ENCODE assay signal across 18 cellular contexts in the genomic region with DNA sequence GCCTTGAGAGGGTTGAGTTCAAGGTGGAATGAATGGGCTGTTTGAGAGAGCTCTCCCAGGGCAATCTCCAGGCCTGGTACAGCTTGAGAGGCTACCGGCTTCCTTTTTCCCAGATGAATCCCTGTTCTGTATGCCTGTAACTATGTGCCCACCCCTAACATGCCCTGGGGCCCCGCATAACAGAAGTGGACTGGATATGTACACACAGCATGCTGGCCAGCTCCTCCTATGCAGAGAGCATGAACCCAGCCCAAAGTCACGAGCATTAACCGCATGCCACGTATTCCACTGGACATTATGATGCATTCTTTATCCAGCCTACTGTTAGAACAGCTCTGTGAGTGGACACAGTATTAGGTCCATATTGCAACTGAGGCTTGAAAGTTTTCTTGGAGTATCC. TPM values are rescaled to one million over a fixed set of nuclear protein-coding genes. Genes with fewer than 3 reads are reported as not detected.
A peak's percentile ranks its signal among the peaks of the same experiment; 100 is the strongest.
DNase-seq lines count a peak whose midpoint lies in the region; ATAC-seq and TF ChIP-seq lines count a peak whose summit lies in the region.
"Had no signal": no experiment of that assay in that cellular context is flagged by ENCODE, and none has a peak within 500 bp of the region (broad histone marks: within the 10 kb centered on the region; RNA-seq: fewer than 3 reads in every experiment).

No MANE protein-coding gene starts in this region.

- H4K12ac ChIP-seq in trophoblast cell (ENCODE audit: low read depth, low read length), result no peak overlapping the region

- intact Hi-C loops in spleen (cut with DNase I; ENCODE audit: low total_unique reads), result no loop called here

- H3K27ac ChIP-seq in RWPE2 (ENCODE audit: poor library complexity, severe bottlenecking), result no peak overlapping the region
- peak overlapping the region; percentile 51 for H3K27ac ChIP-seq in trophoblast cell (ENCODE audit: low read depth, low read length)
- H3K27ac ChIP-seq in spleen, result no peak overlapping the region
- H3K27ac ChIP-seq: body of pancreas, vagina had no signal

- TF ChIP-seq CTCF in RWPE2 (IDR thresholded peaks at IDR 0.05; ENCODE audit: poor library complexity, severe bottlenecking) (no peak), spleen (IDR thresholded peaks at IDR 0.05 in 8 of 11, conservative IDR thresholded peaks at IDR 0.05 in 3 of 11) (no peak)

- H3K4me1 ChIP-seq in RWPE2 (ENCODE audit: insufficient read depth, poor library complexity, severe bottlenecking) (no peaks in the 10 kb centered on the region), trophoblast cell (ENCODE audit: control insufficient read depth in 1 of 2, insufficient read depth in 2 of 2, low read length in 2 of 2) (peaks cover 28 to 32% of the 10 kb centered on the region in 2 experiments), spleen (peaks cover 0 to 17% (median 8%) of the 10 kb centered on the region in 6 donors)
- H3K4me1 ChIP-seq: body of pancreas, vagina had no signal

- peak overlapping the region; percentile 5 for H3K4me2 ChIP-seq in trophoblast cell (ENCODE audit: low read length)

- H3K18ac ChIP-seq in trophoblast cell (ENCODE audit: low read length), result no peak overlapping the region

- H2BK120ac ChIP-seq in trophoblast cell (ENCODE audit: insufficient read depth, low read length, poor library complexity), result no peak overlapping the region

- H3K9me3 ChIP-seq in RWPE2 (ENCODE audit: severe bottlenecking) (peaks cover 4% of the 10 kb centered on the region), trophoblast cell (ENCODE audit: insufficient read depth, low read depth, low read length) (peaks cover 1% of the 10 kb centered on the region), spleen (peaks cover 0 to 10% (median 0%) of the 10 kb centered on the region in 8 donors)
- H3K9me3 ChIP-seq: body of pancreas, vagina had no signal

- H2AFZ ChIP-seq in trophoblast cell (ENCODE audit: insufficient read depth, low read length, poor library complexity), result no peak overlapping the region

- ATAC-seq in RWPE2 (ENCODE audit: low read depth) (0 out of 3 replicates have a peak, but pooled peaks have one; percentile 11), HG02973 (IDR thresholded peaks at IDR 0.05; ENCODE audit: unreplicated experiment) (no peak)
- ATAC-seq: activated CD8-positive, alpha-beta memory T cell treated with anti-CD3 and anti-CD28 coated beads, Interleukin-2, amount 10 ng/mL, durations not matched to agents 7 days and 5 days; body of pancreas; stimulated activated naive CD8-positive, alpha-beta T cell treated with anti-CD3 and anti-CD28 coated beads, Interleukin-15, Interleukin-2, amounts not matched to agents 100 U/mL and 50 U/mL, for 24 hours had no signal

- no peak overlapping the region for H2BK12ac ChIP-seq in trophoblast cell (ENCODE audit: low read length)

- H3K27me3 ChIP-seq in RWPE2 (ENCODE audit: insufficient read depth, poor library complexity, severe bottlenecking) (no peaks in the 10 kb centered on the region), trophoblast cell (ENCODE audit: insufficient read depth, low read length) (no peaks in the 10 kb centered on the region), spleen (replicated peaks in 1 of 7) (no peaks in the 10 kb centered on the region)
- H3K27me3 ChIP-seq: body of pancreas, vagina had no signal

- H3K9ac ChIP-seq in trophoblast cell (ENCODE audit: low read length), result no peak overlapping the region

- no CpG with 5 or more reads among the region's 5 CpGs for WGBS in trophoblast cell (ENCODE audit: extremely low coverage, insufficient coverage, insufficient read length)
- 84 to 91% (median 86%) methylated on average over 5 of the region's 5 CpGs for WGBS in spleen, 5 donors

- peaks cover 11% of the 10 kb centered on the region for H3K79me1 ChIP-seq in trophoblast cell (ENCODE audit: low read length)

- H2BK5ac ChIP-seq in trophoblast cell (ENCODE audit: low read depth, low read length, poor library complexity), result no peak overlapping the region

- no peak overlapping the region for H3K23ac ChIP-seq in trophoblast cell (ENCODE audit: low read length)

- no peak for TF ChIP-seq POLR2A in spleen (IDR thresholded peaks at IDR 0.05)

- no peak overlapping the region for H3K4me3 ChIP-seq in RWPE2 (ENCODE audit: severe bottlenecking)
- H3K4me3 ChIP-seq in trophoblast cell (ENCODE audit: low read depth, low read length), result no peak overlapping the region
- no peak overlapping the region for H3K4me3 ChIP-seq in spleen
- H3K4me3 ChIP-seq: body of pancreas, vagina had no signal

- H3K79me2 ChIP-seq in trophoblast cell (ENCODE audit: control insufficient read depth, insufficient read depth, low read length, poor library complexity), result no peaks in the 10 kb centered on the region

- no peak overlapping the region for H4K91ac ChIP-seq in trophoblast cell (ENCODE audit: low read depth, low read length)

- H2AK5ac ChIP-seq in trophoblast cell (ENCODE audit: low read length), result no peak overlapping the region

- H3K4ac ChIP-seq in trophoblast cell (ENCODE audit: low read depth, low read length), result no peak overlapping the region

- no peak overlapping the region for H4K8ac ChIP-seq in trophoblast cell (ENCODE audit: low read depth, low read length)

- H3K14ac ChIP-seq in trophoblast cell (ENCODE audit: low read length), result no peak overlapping the region

- H3K36me3 ChIP-seq in RWPE2 (ENCODE audit: low read depth) (no peaks in the 10 kb centered on the region), trophoblast cell (ENCODE audit: control insufficient read depth in 1 of 2, insufficient read depth in 2 of 2, low read length in 2 of 2) (no peaks in the 10 kb centered on the region), spleen (no peaks in the 10 kb centered on the region)
- H3K36me3 ChIP-seq: vagina had no signal

- DNase-seq in COLO829 (ENCODE audit: low spot score) (peak; percentile 90), RWPE2 (ENCODE audit: low spot score) (no peak), foreskin melanocyte (peak; percentile 99), trophoblast cell (peak; percentile 99), spleen (no peak)
- DNase-seq in activated CD4-positive, alpha-beta T cell treated with anti-CD3 and anti-CD28 coated beads for 4 hours, result no peak
- DNase-seq in activated CD8-positive, alpha-beta memory T cell treated with anti-CD3 and anti-CD28 coated beads, Interleukin-2, amount 50 U/mL, for 48 hours, result no peak
- DNase-seq: activated CD4-positive, CD25-positive, alpha-beta regulatory T cell; activated CD8-positive, alpha-beta memory T cell treated with anti-CD3 and anti-CD28 coated beads, Interleukin-2, amount 10 ng/mL, durations not matched to agents 7 days and 5 days; activated naive CD4-positive, alpha-beta T cell treated with Interleukin-2 at 50 U/mL for 16 hours; body of pancreas; KBM-7; NCI-H1048; nucleus accumbens; small intestine; stimulated activated naive CD8-positive, alpha-beta T cell treated with anti-CD3 and anti-CD28 coated beads, Interleukin-15, Interleukin-2, amounts not matched to agents 100 U/mL and 50 U/mL, for 24 hours had no signal

RNA-seq across cellular contexts. Expression of a gene that starts 43.5 kb away (rescaled TPM):
- polyA plus RNA-seq in trophoblast cell (2013), result 21.4 and 23.0 TPM in 2 replicates
- total RNA-seq in spleen, result 10 to 100 TPM; 38.2 to 62.7 (median 47.7) TPM
- polyA plus RNA-seq in spleen, result 10 to 100 TPM in 1 of 3 donors, 1 to 10 TPM in 2; 4.1 to 15.8 (median 6.3) TPM

Comparison
In these comparisons a context has a peak if more than half of its experiments do, and no peak if none do; other contexts are left out.
1. DNase-seq: peak in COLO829 (single experiment), foreskin melanocyte (single experiment) and trophoblast cell (2 of 2); none in RWPE2 (single experiment), activated CD4-positive, alpha-beta T cell treated with anti-CD3 and anti-CD28 coated beads for 4 hours (0 of 2), spleen (single experiment) and activated CD8-positive, alpha-beta memory T cell treated with anti-CD3 and anti-CD28 coated beads, Interleukin-2, amount 50 U/mL, for 48 hours (single experiment).